In the genomic region with DNA sequence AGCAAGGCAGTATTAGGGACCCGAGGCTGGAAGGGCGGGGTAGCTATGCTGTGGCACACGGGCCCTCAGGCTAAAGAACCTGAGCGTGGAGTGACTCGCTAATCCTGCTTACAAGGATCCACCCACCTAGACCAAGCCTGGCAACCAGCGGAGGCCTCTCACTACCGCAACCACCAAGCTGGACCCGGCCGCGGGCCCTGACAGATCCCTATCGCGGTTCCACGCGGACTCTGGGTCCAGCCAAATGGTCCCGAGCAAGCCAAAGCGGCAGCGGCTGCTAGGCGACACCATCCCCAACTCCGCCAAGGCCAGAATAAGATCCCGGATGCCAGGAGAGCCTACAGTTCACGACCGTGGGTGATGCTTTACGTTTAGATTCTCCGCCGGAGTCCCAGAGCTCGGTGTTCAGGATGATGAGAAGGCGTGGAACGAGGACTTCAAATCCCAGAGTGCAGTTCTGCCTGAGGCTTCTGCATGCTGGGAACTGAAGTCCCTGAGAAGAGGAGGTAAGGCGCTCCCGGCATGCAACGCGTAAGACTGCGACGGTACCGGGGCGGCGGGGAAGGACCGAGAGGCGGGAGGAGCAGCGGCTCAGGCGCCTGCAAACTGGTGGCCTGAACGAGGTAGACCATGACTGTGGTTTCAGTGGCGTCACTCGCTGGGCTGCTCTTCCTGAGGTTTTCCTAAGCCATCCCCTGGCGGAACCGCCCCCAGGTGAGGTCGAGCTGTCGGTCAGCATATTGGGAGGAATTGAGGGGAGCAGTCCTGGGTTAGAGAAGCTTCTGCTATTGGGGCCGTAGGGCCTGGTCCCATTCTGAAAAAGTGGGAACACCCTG, we compare ENCODE assay signal across 8 cellular contexts. TPM values are rescaled to one million over a fixed set of nuclear protein-coding genes. Genes with fewer than 3 reads are reported as not detected.
DNase-seq lines count a peak whose midpoint lies in the region; ATAC-seq and TF ChIP-seq lines count a peak whose summit lies in the region.

A gene with protein sequence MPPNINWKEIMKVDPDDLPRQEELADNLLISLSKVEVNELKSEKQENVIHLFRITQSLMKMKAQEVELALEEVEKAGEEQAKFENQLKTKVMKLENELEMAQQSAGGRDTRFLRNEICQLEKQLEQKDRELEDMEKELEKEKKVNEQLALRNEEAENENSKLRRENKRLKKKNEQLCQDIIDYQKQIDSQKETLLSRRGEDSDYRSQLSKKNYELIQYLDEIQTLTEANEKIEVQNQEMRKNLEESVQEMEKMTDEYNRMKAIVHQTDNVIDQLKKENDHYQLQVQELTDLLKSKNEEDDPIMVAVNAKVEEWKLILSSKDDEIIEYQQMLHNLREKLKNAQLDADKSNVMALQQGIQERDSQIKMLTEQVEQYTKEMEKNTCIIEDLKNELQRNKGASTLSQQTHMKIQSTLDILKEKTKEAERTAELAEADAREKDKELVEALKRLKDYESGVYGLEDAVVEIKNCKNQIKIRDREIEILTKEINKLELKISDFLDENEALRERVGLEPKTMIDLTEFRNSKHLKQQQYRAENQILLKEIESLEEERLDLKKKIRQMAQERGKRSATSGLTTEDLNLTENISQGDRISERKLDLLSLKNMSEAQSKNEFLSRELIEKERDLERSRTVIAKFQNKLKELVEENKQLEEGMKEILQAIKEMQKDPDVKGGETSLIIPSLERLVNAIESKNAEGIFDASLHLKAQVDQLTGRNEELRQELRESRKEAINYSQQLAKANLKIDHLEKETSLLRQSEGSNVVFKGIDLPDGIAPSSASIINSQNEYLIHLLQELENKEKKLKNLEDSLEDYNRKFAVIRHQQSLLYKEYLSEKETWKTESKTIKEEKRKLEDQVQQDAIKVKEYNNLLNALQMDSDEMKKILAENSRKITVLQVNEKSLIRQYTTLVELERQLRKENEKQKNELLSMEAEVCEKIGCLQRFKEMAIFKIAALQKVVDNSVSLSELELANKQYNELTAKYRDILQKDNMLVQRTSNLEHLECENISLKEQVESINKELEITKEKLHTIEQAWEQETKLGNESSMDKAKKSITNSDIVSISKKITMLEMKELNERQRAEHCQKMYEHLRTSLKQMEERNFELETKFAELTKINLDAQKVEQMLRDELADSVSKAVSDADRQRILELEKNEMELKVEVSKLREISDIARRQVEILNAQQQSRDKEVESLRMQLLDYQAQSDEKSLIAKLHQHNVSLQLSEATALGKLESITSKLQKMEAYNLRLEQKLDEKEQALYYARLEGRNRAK (N-terminal part only) (minus strand): TSS at position 315 of the 836 bp plus-strand sequence. CDS start 781 bp downstream, outside the sequence.
A gene (plus strand): TSS at position 534 of the 836 bp plus-strand sequence. CDS start 6,009 bp downstream, outside the sequence.

- H3K36me3 ChIP-seq in gastroesophageal sphincter (peaks cover 0 to 7% of the 10 kb centered on the region in 2 donors), neuronal stem cell (replicated peaks in 1 of 2; ENCODE audit: control insufficient read depth in 2 of 2, insufficient read depth in 2 of 2, low read length in 2 of 2) (peaks cover 0 to 29% of the 10 kb centered on the region in 2 donors), subcutaneous abdominal adipose tissue (ENCODE audit: control insufficient read depth in 5 of 5, insufficient read depth in 5 of 5, low read length in 5 of 5) (peaks cover 0 to 14% (median 5%) of the 10 kb centered on the region in 5 donors)

- no peak within 1 kb of the TSS for H4K8ac ChIP-seq in neuronal stem cell (ENCODE audit: low read depth, low read length)

- H3K4me1 ChIP-seq in gastroesophageal sphincter (peaks cover 0 to 35% (median 0%) of the 10 kb centered on the region in 3 donors), neuronal stem cell (ENCODE audit: control insufficient read depth in 2 of 2, insufficient read depth in 1 of 2, low read depth in 1 of 2, low read length in 2 of 2) (peaks cover 7 to 22% of the 10 kb centered on the region in 2 donors), subcutaneous abdominal adipose tissue (ENCODE audit: control insufficient read depth in 5 of 5, insufficient read depth in 5 of 5, low read length in 5 of 5) (peaks cover 5 to 19% (median 17%) of the 10 kb centered on the region in 5 donors)

- no peak within 1 kb of the TSS for H2AK5ac ChIP-seq in neuronal stem cell (ENCODE audit: low read depth, low read length)

- H3K18ac ChIP-seq in neuronal stem cell (ENCODE audit: low read length) = peak within 1 kb of the TSS; percentile 83

- peak; percentile 100 for DNase-seq in GM04504 (ENCODE audit: low read depth)
- peak; percentile 100 for DNase-seq in HFFc6
- DNase-seq in NAMALWA (ENCODE audit: low spot score) = peak; percentile 99
- DNase-seq in SK-MEL-5 (ENCODE audit: low read depth, low spot score) = peak; percentile 100
- peak; percentile 96 for DNase-seq in activated naive CD4-positive, alpha-beta T cell treated with anti-CD3 and anti-CD28 coated beads, Interleukin-2, amount 10 ng/mL, durations not matched to agents 7 days and 5 days
- DNase-seq in neuronal stem cell (ENCODE audit: low spot score) = peak; percentile 97

- in situ Hi-C loops in SK-MEL-5 (cut with HindIII; ENCODE audit: low pct_unique_long_range_greater_than_20kb, low sequenced_read_pairs) = no loop called here

- TF ChIP-seq CTCF in HFFc6 (IDR thresholded peaks at IDR 0.05) (no peak), gastroesophageal sphincter (IDR thresholded peaks at IDR 0.05) (no peak)

- no peak within 1 kb of the TSS for H3K23ac ChIP-seq in neuronal stem cell (ENCODE audit: low read depth, low read length, poor library complexity)

- peak within 1 kb of the TSS; percentile 83 for H2BK5ac ChIP-seq in neuronal stem cell (ENCODE audit: low read length)

- peaks cover 3% of the 10 kb centered on the region for H3K79me1 ChIP-seq in neuronal stem cell (ENCODE audit: low read depth, low read length)

- H3K27ac ChIP-seq in gastroesophageal sphincter (peak within 1 kb of the TSS; percentile 59 to 84 (median 78)), neuronal stem cell (replicated peaks; ENCODE audit: low read length) (peak within 1 kb of the TSS; percentile 57), subcutaneous abdominal adipose tissue (ENCODE audit: low read depth, low read length) (peak within 1 kb of the TSS; percentile 84)

- peak; percentile 39 to 45 for TF ChIP-seq POLR2A in gastroesophageal sphincter (IDR thresholded peaks at IDR 0.05)

- H2BK12ac ChIP-seq in neuronal stem cell (ENCODE audit: low read length) = no peak within 1 kb of the TSS

- no peak for TF ChIP-seq EP300 in gastroesophageal sphincter (IDR thresholded peaks at IDR 0.05)

- peak within 1 kb of the TSS; percentile 95 for H2AFZ ChIP-seq in neuronal stem cell (ENCODE audit: low read length)

- H3K9ac ChIP-seq in neuronal stem cell (ENCODE audit: low read depth, low read length, poor library complexity) = peak within 1 kb of the TSS; percentile 78
- H3K9ac ChIP-seq in subcutaneous abdominal adipose tissue (ENCODE audit: low read length in 5 of 5) = peak within 1 kb of the TSS; percentile 76 to 96 (median 83)

- no peaks in the 10 kb centered on the region for H3K27me3 Mint-ChIP-seq in HFFc6 (ENCODE audit: insufficient read depth)
- no peaks in the 10 kb centered on the region for H3K27me3 Mint-ChIP-seq in activated naive CD4-positive, alpha-beta T cell treated with anti-CD3 and anti-CD28 coated beads, Interleukin-2, amount 10 ng/mL, durations not matched to agents 7 days and 5 days

- H3K4me3 Mint-ChIP-seq in HFFc6 = peak within 1 kb of the TSS; percentile 97
- H3K4me3 Mint-ChIP-seq in activated naive CD4-positive, alpha-beta T cell treated with anti-CD3 and anti-CD28 coated beads, Interleukin-2, amount 10 ng/mL, durations not matched to agents 7 days and 5 days = peak within 1 kb of the TSS; percentile 83

- peak within 1 kb of the TSS; percentile 84 for H3K4me2 ChIP-seq in neuronal stem cell (ENCODE audit: insufficient read depth, low read length, poor library complexity, severe bottlenecking)

- H2BK15ac ChIP-seq in neuronal stem cell (ENCODE audit: low read length) = no peak within 1 kb of the TSS

- no peaks in the 10 kb centered on the region for H3K9me3 ChIP-seq in gastroesophageal sphincter
- peaks cover 0 to 3% of the 10 kb centered on the region in 2 donors for H3K9me3 ChIP-seq in neuronal stem cell (replicated peaks in 1 of 2; ENCODE audit: control insufficient read depth in 2 of 2, insufficient read depth in 1 of 2, low read depth in 1 of 2, low read length in 2 of 2)
- H3K9me3 ChIP-seq in subcutaneous abdominal adipose tissue (ENCODE audit: control insufficient read depth in 5 of 5, low read length in 5 of 5) = no peaks in the 10 kb centered on the region

- CTCF ChIA-PET in activated naive CD4-positive, alpha-beta T cell treated with anti-CD3 and anti-CD28 coated beads, Interleukin-2, amount 10 ng/mL, durations not matched to agents 7 days and 5 days (lab: Charles Lee) = interaction anchor here (0.6 to 1.7 kb wide), 2 partner anchors 13 to 27 kb away, joined by 3 to 4 read pairs; no protein-coding TSS in a partner anchor

- H3K9me3 Mint-ChIP-seq in HFFc6 = no peaks in the 10 kb centered on the region
- H3K9me3 Mint-ChIP-seq in activated naive CD4-positive, alpha-beta T cell treated with anti-CD3 and anti-CD28 coated beads, Interleukin-2, amount 10 ng/mL, durations not matched to agents 7 days and 5 days = no peaks in the 10 kb centered on the region

- no peak within 1 kb of the TSS for H4K91ac ChIP-seq in neuronal stem cell (ENCODE audit: low read depth, low read length, poor library complexity)

- peak; percentile 99 for ATAC-seq in gastroesophageal sphincter

- H3K4me1 Mint-ChIP-seq in HFFc6 (ENCODE audit: low read depth) = peaks cover 43% of the 10 kb centered on the region
- H3K4me1 Mint-ChIP-seq in activated naive CD4-positive, alpha-beta T cell treated with anti-CD3 and anti-CD28 coated beads, Interleukin-2, amount 10 ng/mL, durations not matched to agents 7 days and 5 days = peaks cover 38% of the 10 kb centered on the region

- no peak within 1 kb of the TSS for H2BK120ac ChIP-seq in neuronal stem cell (ENCODE audit: low read depth, low read length)

- no peak within 1 kb of the TSS for H3K4ac ChIP-seq in neuronal stem cell (ENCODE audit: low read length)

- H3K27me3 ChIP-seq in gastroesophageal sphincter (no peaks in the 10 kb centered on the region), neuronal stem cell (ENCODE audit: control insufficient read depth in 3 of 3, insufficient read depth in 3 of 3, low read depth in 1 of 3, low read length in 3 of 3) (no peaks in the 10 kb centered on the region), subcutaneous abdominal adipose tissue (ENCODE audit: control insufficient read depth in 5 of 5, insufficient read depth in 4 of 5, low read length in 5 of 5) (peaks cover 0 to 4% (median 0%) of the 10 kb centered on the region in 5 donors)

- H3K4me3 ChIP-seq in gastroesophageal sphincter = peak within 1 kb of the TSS; percentile 60 to 93
- H3K4me3 ChIP-seq in neuronal stem cell (ENCODE audit: low read length in 2 of 2) = peak within 1 kb of the TSS; percentile 82 to 99
- H3K4me3 ChIP-seq in subcutaneous abdominal adipose tissue (ENCODE audit: low read depth in 1 of 5, low read length in 5 of 5) = peak within 1 kb of the TSS; percentile 84 to 99 (median 97)

- H3K27ac Mint-ChIP-seq in HFFc6 = peak within 1 kb of the TSS; percentile 96
- H3K27ac Mint-ChIP-seq in activated naive CD4-positive, alpha-beta T cell treated with anti-CD3 and anti-CD28 coated beads, Interleukin-2, amount 10 ng/mL, durations not matched to agents 7 days and 5 days = peak within 1 kb of the TSS; percentile 91

- peak within 1 kb of the TSS; percentile 31 for H3K14ac ChIP-seq in neuronal stem cell (ENCODE audit: low read length)

- WGBS in gastroesophageal sphincter (ENCODE audit: low coverage in 1 of 2), 2 donors = 0 to 1% methylated on average over 2 to 13 of the region's 49 CpGs
- no CpG with 5 or more reads among the region's 49 CpGs for WGBS in neuronal stem cell (ENCODE audit: extremely low coverage in 2 of 2, insufficient read length in 2 of 2, insufficient replicate concordance in 1 of 2), 2 donors

- peaks cover 24% of the 10 kb centered on the region for H3K36me3 Mint-ChIP-seq in HFFc6 (ENCODE audit: low read depth)
- H3K36me3 Mint-ChIP-seq in activated naive CD4-positive, alpha-beta T cell treated with anti-CD3 and anti-CD28 coated beads, Interleukin-2, amount 10 ng/mL, durations not matched to agents 7 days and 5 days = peaks cover 13% of the 10 kb centered on the region

RNA-seq across cellular contexts. Expression of the first gene that starts in this region (rescaled TPM):
- 10 to 100 TPM; 10.2 to 13.4 (median 11.7) TPM for total RNA-seq in HFFc6 (2021; fragmentation: NEBNext Ultra II Directional; extraction: Animal tissue kit (Norgen Biotek cat#: 25700))
- total RNA-seq in SK-MEL-5 (2014; rRNA removed; shearing (Covaris generic)) = 9.4 and 12.9 TPM in 2 replicates
- polyA plus RNA-seq in SK-MEL-5 (2015; cell fraction: cytosol; rRNA removed) = 9.0 and 10.6 TPM in 2 replicates
- 29.1 and 31.3 TPM in 2 replicates for polyA plus RNA-seq in SK-MEL-5 (2015; cell fraction: nucleus; rRNA removed)
- 10 to 100 TPM; 11.3 to 31.3 (median 16.4) TPM for total RNA-seq in gastroesophageal sphincter
- polyA plus RNA-seq in neuronal stem cell (2013, experiment 1 of 2) = 16.3 TPM
- 17.6 TPM for polyA plus RNA-seq in neuronal stem cell (2013, experiment 2 of 2)

RNA-seq across cellular contexts. Expression of the second gene that starts in this region (rescaled TPM):
- 10 to 100 TPM; 41.3 to 48.9 (median 46.3) TPM for total RNA-seq in HFFc6 (2021; fragmentation: NEBNext Ultra II Directional; extraction: Animal tissue kit (Norgen Biotek cat#: 25700))
- 16.9 and 22.6 TPM in 2 replicates for total RNA-seq in SK-MEL-5 (2014; rRNA removed; shearing (Covaris generic))
- 4.1 and 6.8 TPM in 2 replicates for polyA plus RNA-seq in SK-MEL-5 (2015; cell fraction: cytosol; rRNA removed)
- 7.6 and 8.2 TPM in 2 replicates for polyA plus RNA-seq in SK-MEL-5 (2015; cell fraction: nucleus; rRNA removed)
- total RNA-seq in gastroesophageal sphincter = 10 to 100 TPM; 21.9 to 34.7 (median 23.9) TPM
- polyA plus RNA-seq in neuronal stem cell (2013, experiment 1 of 2) = 11.8 TPM
- polyA plus RNA-seq in neuronal stem cell (2013, experiment 2 of 2) = 12.5 TPM

Comparison
In these comparisons a context has a peak if more than half of its experiments do, and no peak if none do; other contexts are left out.
1. Peak in every context shown above with its lines: DNase-seq, ATAC-seq, H3K4me3 ChIP-seq and H3K27ac ChIP-seq.